Comparison of ENCODE assay signal across 13 cellular contexts in genomic region chr16:84795338-84796053, GRCh38. TPM values are rescaled to one million over a fixed set of nuclear protein-coding genes. Genes with fewer than 3 reads are reported as not detected.
A peak's percentile ranks its signal among the peaks of the same experiment; 100 is the strongest.
DNase-seq lines count a peak whose midpoint lies in the region; ATAC-seq, FAIRE-seq and TF ChIP-seq lines count a peak whose summit lies in the region.
"Had no signal": no experiment of that assay in that cellular context is flagged by ENCODE, and none has a peak within 500 bp of the region (broad histone marks: within the 10 kb centered on the region; RNA-seq: fewer than 3 reads in every experiment).

No MANE protein-coding gene starts in this region.

- no peak overlapping the region for H4K8ac ChIP-seq in neuronal stem cell (ENCODE audit: low read depth, low read length)

- H3K4me3 ChIP-seq in A549 = no peak overlapping the region
- peak overlapping the region; percentile 4 for H3K4me3 ChIP-seq in fibroblast of villous mesenchyme (ENCODE audit: low read depth, low read length)
- no peak overlapping the region for H3K4me3 ChIP-seq in neuronal stem cell (ENCODE audit: low read length in 2 of 2)
- H3K4me3 ChIP-seq: BLaER1 had no signal

- TF ChIP-seq EP300 in A549 (IDR thresholded peaks at IDR 0.05) = no peak

- H3K4ac ChIP-seq in neuronal stem cell (ENCODE audit: low read length) = no peak overlapping the region

- H3K14ac ChIP-seq in neuronal stem cell (ENCODE audit: low read length) = no peak overlapping the region

- H3K79me1 ChIP-seq in neuronal stem cell (ENCODE audit: low read depth, low read length) = no peaks in the 10 kb centered on the region

- no peak overlapping the region for H4K91ac ChIP-seq in neuronal stem cell (ENCODE audit: low read depth, low read length, poor library complexity)

- peak overlapping the region; percentile 60 for H3K9ac ChIP-seq in neuronal stem cell (ENCODE audit: low read depth, low read length, poor library complexity)
- H3K9ac ChIP-seq: BLaER1, KMS-11 had no signal

- no peak overlapping the region for H3K23ac ChIP-seq in neuronal stem cell (ENCODE audit: low read depth, low read length, poor library complexity)

- CTCF ChIA-PET in A549 (lab: Yijun Ruan, JAX) = interaction anchor here (0.9 to 1.4 kb wide), 3 partner anchors 31 to 129 kb away, joined by 3 read pairs; no protein-coding TSS in a partner anchor

- H3K4me1 ChIP-seq in A549 = no peaks in the 10 kb centered on the region
- H3K4me1 ChIP-seq in neuronal stem cell (ENCODE audit: control insufficient read depth in 2 of 2, insufficient read depth in 1 of 2, low read depth in 1 of 2, low read length in 2 of 2) = no peaks in the 10 kb centered on the region
- H3K4me1 ChIP-seq: BLaER1 had no signal

- WGBS in A549 (ENCODE audit: missing lambda C conversion rate) = 85% methylated on average over 22 of the region's 22 CpGs
- no CpG with 5 or more reads among the region's 22 CpGs for WGBS in neuronal stem cell (ENCODE audit: extremely low coverage in 2 of 2, insufficient read length in 2 of 2, insufficient replicate concordance in 1 of 2), 2 donors

- peak overlapping the region; percentile 65 for H3K18ac ChIP-seq in neuronal stem cell (ENCODE audit: low read length)

- no peak overlapping the region for H2BK15ac ChIP-seq in neuronal stem cell (ENCODE audit: low read length)

- no peak for DNase-seq in A549 (ENCODE audit: low read depth in 1 of 2, low spot score in 1 of 2)
- peak; percentile 26 for DNase-seq in RPMI7951 (ENCODE audit: low read depth)
- DNase-seq in fibroblast of villous mesenchyme (ENCODE audit: low read depth) = peak; percentile 99
- DNase-seq in neuronal stem cell (ENCODE audit: low spot score) = no peak
- no peak for DNase-seq in stimulated activated naive CD4-positive, alpha-beta T cell (lab: John Stamatoyannopoulos, UW)
- DNase-seq in T-helper 1 cell = no peak
- DNase-seq: amniotic stem cell; stimulated activated CD4-positive, alpha-beta T cell treated with anti-CD3 and anti-CD28 coated beads, Interleukin-2, amount 100 ng/mL, for 24 hours had no signal

- FAIRE-seq in A549 (lab: Jason Lieb, UNC) = no peak

- no peak for TF ChIP-seq RAD21 in A549 (conservative IDR thresholded peaks at IDR 0.05 in 1 of 2, IDR thresholded peaks at IDR 0.05 in 1 of 2)

- H3K27me3 ChIP-seq in neuronal stem cell (ENCODE audit: control insufficient read depth in 3 of 3, insufficient read depth in 3 of 3, low read depth in 1 of 3, low read length in 3 of 3) = no peaks in the 10 kb centered on the region
- H3K27me3 ChIP-seq: BLaER1 had no signal

- H3K36me3 ChIP-seq in neuronal stem cell (replicated peaks in 1 of 2; ENCODE audit: control insufficient read depth in 2 of 2, insufficient read depth in 2 of 2, low read length in 2 of 2) = peaks cover 0 to 3% of the 10 kb centered on the region in 2 donors
- H3K36me3 ChIP-seq: BLaER1 had no signal

- H2AK5ac ChIP-seq in neuronal stem cell (ENCODE audit: low read depth, low read length) = no peak overlapping the region

- H3K27ac ChIP-seq in A549 (no peak overlapping the region), neuronal stem cell (replicated peaks; ENCODE audit: low read length) (no peak overlapping the region)
- H3K27ac ChIP-seq: BLaER1, KMS-11 had no signal

- TF ChIP-seq POLR2A in A549 (IDR thresholded peaks at IDR 0.05; ENCODE audit: low read length) = no peak

- no peak overlapping the region for H2BK12ac ChIP-seq in neuronal stem cell (ENCODE audit: low read length)

- H3K9me3 ChIP-seq in A549 (no peaks in the 10 kb centered on the region), neuronal stem cell (replicated peaks in 1 of 2; ENCODE audit: control insufficient read depth in 2 of 2, insufficient read depth in 1 of 2, low read depth in 1 of 2, low read length in 2 of 2) (no peaks in the 10 kb centered on the region)

- ATAC-seq in A549 (no peak; a peak in 1 of 6 replicates), HG02852 (IDR thresholded peaks at IDR 0.05; ENCODE audit: unreplicated experiment) (no peak), HG02798 (IDR thresholded peaks at IDR 0.05; ENCODE audit: poor library complexity, unreplicated experiment) (no peak)
- ATAC-seq: activated CD4-positive, CD25-positive, alpha-beta regulatory T cell treated with anti-CD3 and anti-CD28 coated beads, Interleukin-2, amount 50 U/mL, for 24 hours had no signal

- H3K4me2 ChIP-seq in A549 = no peak overlapping the region
- H3K4me2 ChIP-seq in neuronal stem cell (ENCODE audit: insufficient read depth, low read length, poor library complexity, severe bottlenecking) = no peak overlapping the region
- H3K4me2 ChIP-seq: BLaER1, KMS-11 had no signal

- H2BK5ac ChIP-seq in neuronal stem cell (ENCODE audit: low read length) = peak overlapping the region; percentile 59

- POLR2A ChIA-PET in A549 (lab: Yijun Ruan, JAX) = no interaction called here

- H2BK120ac ChIP-seq in neuronal stem cell (ENCODE audit: low read depth, low read length) = no peak overlapping the region

- TF ChIP-seq CTCF in A549 (IDR thresholded peaks at IDR 0.05) (no peak), fibroblast of villous mesenchyme (IDR thresholded peaks at IDR 0.05; ENCODE audit: insufficient read depth, low read depth, low read length) (no peak)

- no peak overlapping the region for H2AFZ ChIP-seq in neuronal stem cell (ENCODE audit: low read length)

TF ChIP-seq in A549, 52 proteins besides CTCF, POLR2A, EP300 and RAD21:
- TF ChIP-seq USF2 (IDR thresholded peaks at IDR 0.05) = no peak
- TF ChIP-seq CEBPB (IDR thresholded peaks at IDR 0.05) = peak; percentile 27 to 74; a peak in 3 of 4 replicates

RNA-seq across cellular contexts. Expression of gene CRISPLD2, which starts 24.3 kb away (rescaled TPM):
- polyA plus RNA-seq in A549 (2011; rRNA removed) (0.85 and 0.89 TPM in 2 replicates), A549 (2017; fragmentation: RNase III; extraction: RNeasy Plus Mini Kit Qiagen cat#74134 plus additional on column Dnase treatment) (1.6 to 2.9 TPM (median 2.4 TPM) in 3 replicates)
- 0.65 and 1.1 TPM in 2 replicates for polyA plus RNA-seq in A549 (2012; cell fraction: cytosol; rRNA removed)
- 2.7 and 3.5 TPM in 2 replicates for polyA plus RNA-seq in A549 (2012; cell fraction: nucleus; rRNA removed)
- 1.6 and 1.9 TPM in 2 replicates for polyA minus RNA-seq in A549 (2011; rRNA and poly(A)+ RNA removed)
- total RNA-seq in RPMI7951 (2014; rRNA removed; shearing (Covaris generic)) = 7.9 and 8.8 TPM in 2 replicates
- 44.0 and 87.3 TPM in 2 replicates for total RNA-seq in fibroblast of villous mesenchyme
- 0.14 TPM for polyA plus RNA-seq in neuronal stem cell (2013, experiment 1 of 2)
- 0.12 TPM for polyA plus RNA-seq in neuronal stem cell (2013, experiment 2 of 2)

Comparison
In these comparisons a context has a peak if more than half of its experiments do, and no peak if none do; other contexts are left out.
1. DNase-seq: peak in RPMI7951 (single experiment) and fibroblast of villous mesenchyme (single experiment); none in A549 (0 of 2), neuronal stem cell (single experiment), stimulated activated naive CD4-positive, alpha-beta T cell (0 of 6) and T-helper 1 cell (0 of 5).